In the genomic region with DNA sequence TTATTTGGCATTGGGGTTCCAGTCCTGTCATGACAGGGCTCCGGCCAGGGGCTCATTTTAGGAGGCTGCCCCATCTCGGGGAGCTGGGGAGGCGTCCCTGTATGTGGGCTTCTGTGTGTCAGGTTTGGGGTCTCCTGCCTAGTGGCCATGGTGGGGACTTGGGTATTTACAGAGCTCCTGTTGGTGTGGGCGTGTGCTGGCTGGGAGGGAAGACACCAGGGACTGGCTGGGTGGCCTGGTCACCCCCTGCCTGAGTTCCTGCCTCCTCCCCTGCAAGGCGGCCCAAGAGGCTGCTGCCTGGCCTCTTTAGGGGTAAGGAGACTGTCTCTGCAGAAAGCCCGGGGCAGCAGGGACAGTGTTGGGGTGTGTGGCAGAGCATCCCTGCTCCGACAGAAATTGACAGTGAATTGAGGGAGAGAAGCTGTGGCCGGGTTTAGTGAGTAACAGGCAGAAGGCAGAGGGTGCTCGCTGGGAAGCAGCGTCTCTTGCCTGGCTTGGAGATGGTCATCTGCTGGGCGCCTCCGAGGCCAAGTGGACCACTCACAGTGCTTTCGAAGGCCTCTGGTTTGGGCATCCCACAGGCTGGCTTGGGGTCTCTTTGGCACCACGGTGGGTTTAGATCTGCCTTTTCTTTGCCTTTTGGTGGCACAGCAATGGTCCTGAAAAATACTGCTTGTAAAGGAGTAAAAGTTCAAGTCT, we compare ENCODE assay signal across 15 cellular contexts. TPM values are rescaled to one million over a fixed set of nuclear protein-coding genes. Genes with fewer than 3 reads are reported as not detected.
A peak's percentile ranks its signal among the peaks of the same experiment; 100 is the strongest.
DNase-seq lines count a peak whose midpoint lies in the region; ATAC-seq and TF ChIP-seq lines count a peak whose summit lies in the region.
"Had no signal": no experiment of that assay in that cellular context is flagged by ENCODE, and none has a peak within 500 bp of the region (broad histone marks: within the 10 kb centered on the region; RNA-seq: fewer than 3 reads in every experiment).

No MANE protein-coding gene starts in this region.

- intact Hi-C loops in body of pancreas (cut with DNase I) = no loop called here

- H3K27me3 Mint-ChIP-seq in activated CD4-positive, alpha-beta memory T cell treated with anti-CD3 and anti-CD28 coated beads, Interleukin-2, amount 10 ng/mL, durations not matched to agents 7 days and 5 days = peaks cover 4% of the 10 kb centered on the region
- H3K27me3 Mint-ChIP-seq: activated CD4-positive, alpha-beta T cell treated with anti-CD3 and anti-CD28 coated beads for 36 hours had no signal

- no peaks in the 10 kb centered on the region for H3K36me3 Mint-ChIP-seq in activated CD4-positive, alpha-beta memory T cell treated with anti-CD3 and anti-CD28 coated beads, Interleukin-2, amount 10 ng/mL, durations not matched to agents 7 days and 5 days (ENCODE audit: low read depth)

- POLR2A ChIA-PET in HEK293 (lab: Yijun Ruan, JAX) = no interaction called here
- POLR2A ChIA-PET in activated CD4-positive, alpha-beta memory T cell treated with anti-CD3 and anti-CD28 coated beads, Interleukin-2, amount 10 ng/mL, durations not matched to agents 7 days and 5 days (lab: Charles Lee) = no interaction called here

- no peak for ATAC-seq in body of pancreas
- ATAC-seq: activated CD4-positive, alpha-beta T cell treated with anti-CD3 and anti-CD28 coated beads for 36 hours; stimulated activated naive CD8-positive, alpha-beta T cell treated with anti-CD3 and anti-CD28 coated beads, Interleukin-15, amount 100 ng/mL, for 72 hours had no signal

- no peak overlapping the region for H3K4me2 ChIP-seq in GM23248 (ENCODE audit: unreplicated experiment)

- H3K4me3 ChIP-seq in HEK293 (ENCODE audit: low read depth, low read length) = no peak overlapping the region
- H3K4me3 ChIP-seq in body of pancreas = no peak overlapping the region
- no peak overlapping the region for H3K4me3 ChIP-seq in liver (ENCODE audit: low read depth in 1 of 3, low read length in 3 of 3)
- peak overlapping the region in 1 of 7 experiments; percentile 76 for H3K4me3 ChIP-seq in skin epidermis
- H3K4me3 ChIP-seq in GM23248 = no peak overlapping the region
- H3K4me3 ChIP-seq: SJSA1 had no signal

- in situ Hi-C loops in GM23248 (cut with MboI) = no loop called here

- H3K79me2 ChIP-seq in GM23248 (ENCODE audit: insufficient read depth) = peaks cover 23% of the 10 kb centered on the region; the same call in 1 of the 2 replicates

- no peaks in the 10 kb centered on the region for H3K9me3 Mint-ChIP-seq in activated CD4-positive, alpha-beta memory T cell treated with anti-CD3 and anti-CD28 coated beads, Interleukin-2, amount 10 ng/mL, durations not matched to agents 7 days and 5 days
- H3K9me3 Mint-ChIP-seq: stimulated activated naive CD8-positive, alpha-beta T cell treated with anti-CD3 and anti-CD28 coated beads, Interleukin-15, amount 100 ng/mL, for 72 hours had no signal

- H3K27ac ChIP-seq in HEK293 (ENCODE audit: extremely low read depth, low read depth, low read length) = peak overlapping the region; percentile 46
- peak overlapping the region; percentile 46 to 96 (median 71) for H3K27ac ChIP-seq in body of pancreas
- peak overlapping the region; percentile 16 to 60 for H3K27ac ChIP-seq in liver (ENCODE audit: low read depth in 1 of 2, low read length in 2 of 2)
- H3K27ac ChIP-seq in skin epidermis = peak overlapping the region in 11 of 21 experiments; percentile 27 to 94 (median 89)
- no peak overlapping the region for H3K27ac ChIP-seq in GM23248
- H3K27ac ChIP-seq: SJSA1 had no signal

- H3K4me1 ChIP-seq in HEK293 (ENCODE audit: control insufficient read depth, insufficient read depth, low read length) (peaks cover 28% of the 10 kb centered on the region), body of pancreas (peaks cover 81% of the 10 kb centered on the region), liver (ENCODE audit: control insufficient read depth in 4 of 4, insufficient read depth in 4 of 4, low read length in 3 of 4) (peaks cover 30 to 64% (median 50%) of the 10 kb centered on the region in 4 donors), GM23248 (ENCODE audit: insufficient read depth) (peaks cover 7% of the 10 kb centered on the region)

- H3K9me2 ChIP-seq in GM23248 (ENCODE audit: insufficient read depth) = no peaks in the 10 kb centered on the region

- H3F3A ChIP-seq in GM23248 (ENCODE audit: insufficient read depth) = no peaks in the 10 kb centered on the region; the same call in 1 of the 2 replicates

- no peak overlapping the region for H3K27ac Mint-ChIP-seq in activated CD4-positive, alpha-beta memory T cell treated with anti-CD3 and anti-CD28 coated beads, Interleukin-2, amount 10 ng/mL, durations not matched to agents 7 days and 5 days
- H3K27ac Mint-ChIP-seq: activated CD4-positive, alpha-beta T cell treated with anti-CD3 and anti-CD28 coated beads for 36 hours had no signal

- peaks cover 61% of the 10 kb centered on the region for H3K4me1 Mint-ChIP-seq in activated CD4-positive, alpha-beta memory T cell treated with anti-CD3 and anti-CD28 coated beads, Interleukin-2, amount 10 ng/mL, durations not matched to agents 7 days and 5 days

- no peaks in the 10 kb centered on the region for H4K20me1 ChIP-seq in GM23248 (ENCODE audit: insufficient read depth)

- 86 to 90% methylated on average over 4 to 14 of the region's 14 CpGs for WGBS in body of pancreas, 2 donors
- WGBS in liver = 90% methylated on average over 14 of the region's 14 CpGs
- 89 to 90% methylated on average over 14 of the region's 14 CpGs for WGBS in GM23248 (ENCODE audit: low coverage in 1 of 2, low lambda C conversion rate in 2 of 2, missing lambda C conversion rate in 2 of 2), 2 experiments

- H3K9ac ChIP-seq in liver (ENCODE audit: low read depth in 1 of 2, low read length in 2 of 2) (no peak overlapping the region), GM23248 (no peak overlapping the region)

- TF ChIP-seq RAD21 in liver (IDR thresholded peaks at IDR 0.05) = no peak

- TF ChIP-seq CTCF in HEK293 (tag by site-specific recombination; IDR thresholded peaks at IDR 0.05) = no peak
- no peak for TF ChIP-seq CTCF in body of pancreas (IDR thresholded peaks at IDR 0.05)
- no peak for TF ChIP-seq CTCF in liver (IDR thresholded peaks at IDR 0.05; ENCODE audit: low read depth, low read length, missing input control)

- H2AFZ ChIP-seq in GM23248 = no peak overlapping the region

- CTCF ChIA-PET in HEK293 (lab: Yijun Ruan, JAX) = interaction anchor here (0.6 kb wide), 1 partner anchor 17 kb away, joined by 4 read pairs; no protein-coding TSS in a partner anchor
- CTCF ChIA-PET in activated CD4-positive, alpha-beta memory T cell treated with anti-CD3 and anti-CD28 coated beads, Interleukin-2, amount 10 ng/mL, durations not matched to agents 7 days and 5 days (lab: Charles Lee) = no interaction called here

- H3K9me3 ChIP-seq in HEK293 (ENCODE audit: control insufficient read depth, insufficient read depth, low read depth, low read length) (no peaks in the 10 kb centered on the region), body of pancreas (no peaks in the 10 kb centered on the region), liver (ENCODE audit: control insufficient read depth in 4 of 4, low read length in 3 of 4) (no peaks in the 10 kb centered on the region), GM23248 (ENCODE audit: low read depth) (no peaks in the 10 kb centered on the region)
- H3K9me3 ChIP-seq: SJSA1 had no signal

- H3K4me3 Mint-ChIP-seq in activated CD4-positive, alpha-beta memory T cell treated with anti-CD3 and anti-CD28 coated beads, Interleukin-2, amount 10 ng/mL, durations not matched to agents 7 days and 5 days = no peak overlapping the region

- H3K36me3 ChIP-seq in HEK293 (ENCODE audit: control insufficient read depth in 2 of 2, insufficient read depth in 1 of 2, low read length in 2 of 2) (no peaks in the 10 kb centered on the region), body of pancreas (replicated peaks in 1 of 2; ENCODE audit: insufficient read depth in 1 of 2, low read depth in 2 of 2) (no peaks in the 10 kb centered on the region), liver (ENCODE audit: control insufficient read depth in 4 of 4, insufficient read depth in 3 of 4, low read depth in 1 of 4, low read length in 3 of 4) (no peaks in the 10 kb centered on the region), GM23248 (ENCODE audit: low read depth) (no peaks in the 10 kb centered on the region)
- H3K36me3 ChIP-seq: SJSA1 had no signal

- DNase-seq in body of pancreas (no peak), midbrain (lab: John Stamatoyannopoulos, UW) (no peak), GM23248 (no peak), SK-N-DZ (ENCODE audit: low spot score) (no peak)
- no peak for DNase-seq in activated CD4-positive, alpha-beta memory T cell treated with anti-CD3 and anti-CD28 coated beads, Interleukin-2, amount 10 ng/mL, durations not matched to agents 7 days and 5 days
- DNase-seq: effector memory CD4-positive, alpha-beta T cell; GOT3; Karpas-422; NCI-H526; stimulated activated naive CD8-positive, alpha-beta T cell treated with anti-CD3 and anti-CD28 coated beads, Interleukin-15, amount 100 ng/mL, for 72 hours had no signal

- TF ChIP-seq POLR2A in body of pancreas (IDR thresholded peaks at IDR 0.05) = no peak

- H3K27me3 ChIP-seq in body of pancreas = no peaks in the 10 kb centered on the region
- no peaks in the 10 kb centered on the region for H3K27me3 ChIP-seq in liver (ENCODE audit: control insufficient read depth in 4 of 4, insufficient read depth in 4 of 4, low read length in 3 of 4)
- no peaks in the 10 kb centered on the region for H3K27me3 ChIP-seq in GM23248 (replicated peaks; ENCODE audit: insufficient read depth)
- H3K27me3 ChIP-seq: SJSA1 had no signal

TF ChIP-seq in HEK293, 187 proteins besides CTCF, POLR2A, EP300 and RAD21 (continues in another document):
- no peak for TF ChIP-seq ZEB2 (tag by site-specific recombination; IDR thresholded peaks at IDR 0.05)

TF ChIP-seq in liver, 16 proteins besides CTCF, POLR2A, EP300 and RAD21 (continues in another document):
- no peak for TF ChIP-seq TAF1 (conservative IDR thresholded peaks at IDR 0.05)

RNA-seq across cellular contexts. Expression of a gene that starts 40.3 kb away (rescaled TPM):
- total RNA-seq in body of pancreas (10 to 100 TPM; 29.3 to 62.3 TPM), liver (10 to 100 TPM; 15.9 to 27.3 TPM)
- polyA plus RNA-seq in liver (10 to 100 TPM in 1 of 2 donors, 1 to 10 TPM in 1; 2.7 to 53.5 TPM), GM23248 (2016; fragmentation: Nextera tagmentation; extraction: Ambion mirVana) (2.6 and 2.9 TPM in 2 replicates)
- total RNA-seq in activated CD4-positive, alpha-beta memory T cell treated with anti-CD3 and anti-CD28 coated beads, Interleukin-2, amount 10 ng/mL, durations not matched to agents 7 days and 5 days = 10 to 100 TPM; 52.9 to 54.8 TPM
- 10.6 TPM in 2 replicates for total RNA-seq in GM23248 (2014; rRNA removed; shearing (Covaris generic))
- polyA plus RNA-seq in SK-N-DZ (2014; cell fraction: cytosol; rRNA removed) = 28.9 and 29.1 TPM in 2 replicates
- 45.5 and 75.0 TPM in 2 replicates for polyA plus RNA-seq in SK-N-DZ (2014; cell fraction: nucleus; rRNA removed)

RNA-seq across cellular contexts. Expression of a gene that starts 42.5 kb away (rescaled TPM):
- total RNA-seq in body of pancreas (1 to 10 TPM in 1 of 2 donors, under 1 TPM in 1; 0.66 to 3.6 TPM), liver (1 to 10 TPM in 1 of 2 donors, under 1 TPM in 1; 0.37 to 1.6 TPM)
- polyA plus RNA-seq in liver (1 to 10 TPM; 1.1 to 1.6 TPM), GM23248 (2016; fragmentation: Nextera tagmentation; extraction: Ambion mirVana) (0.15 and 0.23 TPM in 2 replicates)
- under 1 TPM; 0.10 to 0.13 TPM for total RNA-seq in activated CD4-positive, alpha-beta memory T cell treated with anti-CD3 and anti-CD28 coated beads, Interleukin-2, amount 10 ng/mL, durations not matched to agents 7 days and 5 days
- 0.38 and 0.54 TPM in 2 replicates for total RNA-seq in GM23248 (2014; rRNA removed; shearing (Covaris generic))
- polyA plus RNA-seq in SK-N-DZ (2014; cell fraction: cytosol; rRNA removed) = 0.32 TPM in 2 replicates
- polyA plus RNA-seq in SK-N-DZ (2014; cell fraction: nucleus; rRNA removed) = 0.56 and 1.6 TPM in 2 replicates
